ENCODE assay signal across 7 cellular contexts in genomic region chr17:77843255-77843877, GRCh38.
A peak's percentile ranks its signal among the peaks of the same experiment; 100 is the strongest.
DNase-seq lines count a peak whose midpoint lies in the region; ATAC-seq and TF ChIP-seq lines count a peak whose summit lies in the region.
"Not testable (repeated sequence)": the region's sequence is repeated elsewhere in the genome, so short reads cannot be mapped to it uniquely, and the experiment has no call there.

No MANE protein-coding gene starts in this region.

- intact Hi-C loops in left ventricle myocardium inferior (cut with micrococcal nuclease): not testable (repeated sequence)

- POLR2A ChIA-PET in RWPE1 (lab: Yijun Ruan, JAX; ENCODE audit: low non-redundant PET): interaction anchor here (0.6 to 1.0 kb wide), 2 partner anchors 115 to 398 kb away, joined by 3 to 7 read pairs; partner anchors contain the start of gene TNRC6C
- POLR2A ChIA-PET in activated naive CD8-positive, alpha-beta T cell treated with anti-CD3 and anti-CD28 coated beads, Interleukin-2, amount 10 ng/mL, durations not matched to agents 7 days and 5 days (lab: Charles Lee): interaction anchor here (0.6 to 3.0 kb wide), 9 partner anchors 8 to 150 kb away, joined by 3 to 30 read pairs (median 5); partner anchors contain the start of gene TNRC6C

- peaks cover 40% of the 10 kb centered on the region for H3K4me1 ChIP-seq in left ventricle myocardium inferior

- DNase-seq in RWPE1 (ENCODE audit: low spot score) (peak; percentile 37), left ventricle myocardium inferior (peak; percentile 1)
- peak; percentile 30 to 53 for DNase-seq in activated CD8-positive, alpha-beta memory T cell treated with anti-CD3 and anti-CD28 coated beads for 1 hour (ENCODE audit: extremely low read depth in 1 of 2, low read depth in 1 of 2)
- not testable (repeated sequence) for DNase-seq in activated naive CD8-positive, alpha-beta T cell treated with anti-CD3 and anti-CD28 coated beads, Interleukin-2, amount 10 ng/mL, durations not matched to agents 7 days and 5 days
- DNase-seq in stimulated activated CD4-positive, alpha-beta T cell treated with anti-CD3 and anti-CD28 coated beads, Interleukin-2, amount 100 ng/mL, for 4 hours (ENCODE audit: low read depth): peak; percentile 60

- H3K27me3 ChIP-seq in left ventricle myocardium inferior (ENCODE audit: low read depth): not testable (repeated sequence)

- H3K4me3 ChIP-seq in left ventricle myocardium inferior: not testable (repeated sequence)

- peak; percentile 58 for ATAC-seq in GM18858 (IDR thresholded peaks at IDR 0.05; ENCODE audit: unreplicated experiment)
- peak; percentile 56 for ATAC-seq in HG03439 (IDR thresholded peaks at IDR 0.05; ENCODE audit: unreplicated experiment)
- ATAC-seq in activated naive CD8-positive, alpha-beta T cell treated with anti-CD3 and anti-CD28 coated beads, Interleukin-2, amount 10 ng/mL, durations not matched to agents 7 days and 5 days (ENCODE audit: low read depth): peak; percentile 70

- H3K36me3 ChIP-seq in left ventricle myocardium inferior: not testable (repeated sequence)

- peaks cover 33% of the 10 kb centered on the region for H3K4me1 Mint-ChIP-seq in activated naive CD8-positive, alpha-beta T cell treated with anti-CD3 and anti-CD28 coated beads, Interleukin-2, amount 10 ng/mL, durations not matched to agents 7 days and 5 days

- CTCF ChIA-PET in RWPE1 (lab: Yijun Ruan, JAX): not testable (repeated sequence)

- H3K9me3 ChIP-seq in left ventricle myocardium inferior (replicated peaks): not testable (repeated sequence)

- not testable (repeated sequence) for TF ChIP-seq CTCF in RWPE1 (conservative IDR thresholded peaks at IDR 0.05; ENCODE audit: low read depth); left ventricle myocardium inferior (IDR thresholded peaks at IDR 0.05; ENCODE audit: borderline replicate concordance)

- H3K36me3 Mint-ChIP-seq in activated naive CD8-positive, alpha-beta T cell treated with anti-CD3 and anti-CD28 coated beads, Interleukin-2, amount 10 ng/mL, durations not matched to agents 7 days and 5 days: not testable (repeated sequence)

- peak overlapping the region; percentile 77 for H3K27ac Mint-ChIP-seq in activated naive CD8-positive, alpha-beta T cell treated with anti-CD3 and anti-CD28 coated beads, Interleukin-2, amount 10 ng/mL, durations not matched to agents 7 days and 5 days

- H3K27ac ChIP-seq in RWPE1; left ventricle myocardium inferior (replicated peaks): not testable (repeated sequence)

- not testable (repeated sequence) for H3K27me3 Mint-ChIP-seq in activated naive CD8-positive, alpha-beta T cell treated with anti-CD3 and anti-CD28 coated beads, Interleukin-2, amount 10 ng/mL, durations not matched to agents 7 days and 5 days

- H3K4me3 Mint-ChIP-seq in activated naive CD8-positive, alpha-beta T cell treated with anti-CD3 and anti-CD28 coated beads, Interleukin-2, amount 10 ng/mL, durations not matched to agents 7 days and 5 days: peak overlapping the region; percentile 66

- H3K9me3 Mint-ChIP-seq in activated naive CD8-positive, alpha-beta T cell treated with anti-CD3 and anti-CD28 coated beads, Interleukin-2, amount 10 ng/mL, durations not matched to agents 7 days and 5 days: not testable (repeated sequence)
